ENCODE assay signal across 13 cellular contexts in genomic region chr5:114782869-114783268, GRCh38.
A peak's percentile ranks its signal among the peaks of the same experiment; 100 is the strongest.
DNase-seq lines count a peak whose midpoint lies in the region; ATAC-seq and TF ChIP-seq lines count a peak whose summit lies in the region.
"Had no signal": no experiment of that assay in that cellular context is flagged by ENCODE, and none has a peak within 500 bp of the region (broad histone marks: within the 10 kb centered on the region; RNA-seq: fewer than 3 reads in every experiment).

No MANE protein-coding gene starts in this region.

- no peak overlapping the region for H4K5ac ChIP-seq in mesendoderm (ENCODE audit: low read length)

- no peak overlapping the region for H3K4me3 ChIP-seq in mesendoderm (ENCODE audit: low read length)
- H3K4me3 ChIP-seq: SJSA1 had no signal

- H3K23ac ChIP-seq in mesendoderm (ENCODE audit: low read length), result no peak overlapping the region

- H3K4me1 Mint-ChIP-seq in activated T-cell treated with anti-CD3 and anti-CD28 coated beads, Interleukin-2, amount 50 U/mL, for 4 hours (ENCODE audit: low read depth), result no peaks in the 10 kb centered on the region
- H3K4me1 Mint-ChIP-seq in chondrocyte (ENCODE audit: low read depth), result no peaks in the 10 kb centered on the region
- H3K4me1 Mint-ChIP-seq: nephron; stimulated activated naive CD8-positive, alpha-beta T cell treated with anti-CD3 and anti-CD28 coated beads, Interleukin-15, amount 100 ng/mL, for 72 hours had no signal

- no CpG with 5 or more reads among the region's 8 CpGs for WGBS in mesendoderm (ENCODE audit: extremely low coverage, insufficient coverage, low lambda C conversion rate)

- no peak overlapping the region for H3K56ac ChIP-seq in mesendoderm (ENCODE audit: low read length)

- no peaks in the 10 kb centered on the region for H3K27me3 ChIP-seq in mesendoderm (ENCODE audit: insufficient read depth, low read length, poor library complexity)
- H3K27me3 ChIP-seq: SJSA1 had no signal

- peak; percentile 86 for DNase-seq in NCI-H446 treated with DMSO at 0.1 percent for 48 hours (lab: John Stamatoyannopoulos, UW)
- peak; percentile 85 for DNase-seq in Right ventricle myocardium superior
- peak; percentile 57 for DNase-seq in mesendoderm
- DNase-seq in stimulated activated CD4-positive, alpha-beta T cell treated with anti-CD3 and anti-CD28 coated beads, Interleukin-1b, Interleukin-23, amount 100 ng/mL, for 48 hours, result no peak
- no peak for DNase-seq in activated T-cell treated with anti-CD3 and anti-CD28 coated beads, Interleukin-2, amount 50 U/mL, for 4 hours
- no peak for DNase-seq in chondrocyte (ENCODE audit: low spot score)
- DNase-seq: COR-L47; NCI-H2029 treated with DMSO at 0.1 percent for 48 hours; stimulated activated naive CD8-positive, alpha-beta T cell treated with anti-CD3 and anti-CD28 coated beads, Interleukin-15, amount 100 ng/mL, for 72 hours had no signal

- H3K27ac ChIP-seq in 22Rv1 (no peak overlapping the region), mesendoderm (ENCODE audit: low read depth, low read length) (no peak overlapping the region)
- H3K27ac ChIP-seq: SJSA1 had no signal

- no peak overlapping the region for H4K8ac ChIP-seq in mesendoderm (ENCODE audit: low read depth, low read length)

- no peaks in the 10 kb centered on the region for H3K79me2 ChIP-seq in mesendoderm (ENCODE audit: control insufficient read depth, insufficient read depth, low read length)

- no peak overlapping the region for H2BK15ac ChIP-seq in mesendoderm (replicated peaks; ENCODE audit: low read depth)

- no peaks in the 10 kb centered on the region for H3K36me3 Mint-ChIP-seq in activated T-cell treated with anti-CD3 and anti-CD28 coated beads, Interleukin-2, amount 50 U/mL, for 4 hours (ENCODE audit: insufficient read depth)
- no peaks in the 10 kb centered on the region for H3K36me3 Mint-ChIP-seq in chondrocyte (ENCODE audit: low read depth)

- intact Hi-C loops in Right ventricle myocardium superior (cut with DNase I), result no loop called here

- TF ChIP-seq CTCF in 22Rv1 (IDR thresholded peaks at IDR 0.05), result peak; percentile 23; the same call in 1 of the 2 replicates
- TF ChIP-seq CTCF in chondrocyte (IDR thresholded peaks at IDR 0.05), result no peak

- H3K9ac ChIP-seq in mesendoderm (ENCODE audit: low read length), result no peak overlapping the region

- no peaks in the 10 kb centered on the region for H3K4me1 ChIP-seq in mesendoderm (ENCODE audit: control insufficient read depth, low read depth, low read length)
- H3K4me1 ChIP-seq: SJSA1 had no signal

- H3K27ac Mint-ChIP-seq in chondrocyte (ENCODE audit: unreplicated experiment), result no peak overlapping the region
- H3K27ac Mint-ChIP-seq: nephron; stimulated activated naive CD8-positive, alpha-beta T cell treated with anti-CD3 and anti-CD28 coated beads, Interleukin-15, amount 100 ng/mL, for 72 hours had no signal

- no peaks in the 10 kb centered on the region for H3K36me3 ChIP-seq in mesendoderm (ENCODE audit: control insufficient read depth, insufficient read depth, low read length)
- H3K36me3 ChIP-seq: SJSA1 had no signal

- no peak overlapping the region for H3K18ac ChIP-seq in mesendoderm (ENCODE audit: low read length)

- no peak overlapping the region for H3K4me2 ChIP-seq in mesendoderm (ENCODE audit: low read length)

- H3K79me1 ChIP-seq in mesendoderm (ENCODE audit: low read length), result no peaks in the 10 kb centered on the region

- no peaks in the 10 kb centered on the region for H3K9me3 Mint-ChIP-seq in activated T-cell treated with anti-CD3 and anti-CD28 coated beads, Interleukin-2, amount 50 U/mL, for 4 hours
- no peaks in the 10 kb centered on the region for H3K9me3 Mint-ChIP-seq in chondrocyte (ENCODE audit: low read depth)
- H3K9me3 Mint-ChIP-seq: nephron; stimulated activated naive CD8-positive, alpha-beta T cell treated with anti-CD3 and anti-CD28 coated beads, Interleukin-15, amount 100 ng/mL, for 72 hours had no signal

- H2AK5ac ChIP-seq in mesendoderm (ENCODE audit: low read length), result no peak overlapping the region

- H3K27me3 Mint-ChIP-seq in activated T-cell treated with anti-CD3 and anti-CD28 coated beads, Interleukin-2, amount 50 U/mL, for 4 hours (ENCODE audit: low read depth), result no peaks in the 10 kb centered on the region
- peaks cover 2% of the 10 kb centered on the region for H3K27me3 Mint-ChIP-seq in chondrocyte (ENCODE audit: low read depth)
- H3K27me3 Mint-ChIP-seq: stimulated activated naive CD8-positive, alpha-beta T cell treated with anti-CD3 and anti-CD28 coated beads, Interleukin-15, amount 100 ng/mL, for 72 hours had no signal

- no peak overlapping the region for H2BK120ac ChIP-seq in mesendoderm (ENCODE audit: low read depth, low read length)

- no peak overlapping the region for H3K4ac ChIP-seq in mesendoderm (ENCODE audit: low read depth, low read length)

- no peak overlapping the region for H2BK5ac ChIP-seq in mesendoderm (ENCODE audit: low read length)

- H3K4me3 Mint-ChIP-seq in activated T-cell treated with anti-CD3 and anti-CD28 coated beads, Interleukin-2, amount 50 U/mL, for 4 hours, result no peak overlapping the region
- no peak overlapping the region for H3K4me3 Mint-ChIP-seq in chondrocyte (ENCODE audit: unreplicated experiment)
- H3K4me3 Mint-ChIP-seq: nephron; stimulated activated naive CD8-positive, alpha-beta T cell treated with anti-CD3 and anti-CD28 coated beads, Interleukin-15, amount 100 ng/mL, for 72 hours had no signal

- ATAC-seq in Right ventricle myocardium superior (ENCODE audit: poor library complexity) (peak; percentile 92), HG02798 (IDR thresholded peaks at IDR 0.05; ENCODE audit: poor library complexity, unreplicated experiment) (no peak)
- no peak for ATAC-seq in activated T-cell treated with anti-CD3 and anti-CD28 coated beads, Interleukin-2, amount 50 U/mL, for 4 hours
- ATAC-seq: stimulated activated naive CD8-positive, alpha-beta T cell treated with anti-CD3 and anti-CD28 coated beads, Interleukin-15, amount 100 ng/mL, for 72 hours had no signal

Comparison
In these comparisons a context has a peak if more than half of its experiments do, and no peak if none do; other contexts are left out.
1. DNase-seq: peak in NCI-H446 treated with DMSO at 0.1 percent for 48 hours (single experiment), Right ventricle myocardium superior (single experiment) and mesendoderm (single experiment); none in stimulated activated CD4-positive, alpha-beta T cell treated with anti-CD3 and anti-CD28 coated beads, Interleukin-1b, Interleukin-23, amount 100 ng/mL, for 48 hours (single experiment), activated T-cell treated with anti-CD3 and anti-CD28 coated beads, Interleukin-2, amount 50 U/mL, for 4 hours (single experiment) and chondrocyte (single experiment).